8 cellular contexts compared by ENCODE assay signal in genomic region chr3:194685723-194686413, GRCh38. TPM values are rescaled to one million over a fixed set of nuclear protein-coding genes. Genes with fewer than 3 reads are reported as not detected.
A peak's percentile ranks its signal among the peaks of the same experiment; 100 is the strongest.
DNase-seq lines count a peak whose midpoint lies in the region; ATAC-seq and TF ChIP-seq lines count a peak whose summit lies in the region.

Gene FAM43A, plus strand, starts transcription at chr3:194685883. Its CDS starts 944 bp downstream, at chr3:194686827.

- peak; percentile 47 to 55 for ATAC-seq in activated T-cell treated with anti-CD3 and anti-CD28 coated beads, Interleukin-2, amount 50 U/mL, for 4 hours

- H3K9me2 ChIP-seq in PC-9 (ENCODE audit: insufficient read depth) = no peaks in the 10 kb centered on the region

- peaks cover 11% of the 10 kb centered on the region; the same call in 1 of the 2 replicates for H3F3A ChIP-seq in PC-9 (ENCODE audit: insufficient read depth, low read depth)

- H3K27ac ChIP-seq in HUES64 (ENCODE audit: low read depth, low read length) (no peak within 1 kb of the TSS), PC-9 (no peak within 1 kb of the TSS), esophagus (ENCODE audit: low read depth in 2 of 2, low read length in 1 of 2) (peak within 1 kb of the TSS; percentile 74 to 84), mucosa of rectum (ENCODE audit: low read depth in 2 of 2, low read length in 2 of 2) (peak within 1 kb of the TSS; percentile 74 to 77)

- 0 out of 2 replicates have a peak within 1 kb of the TSS, but pooled peaks have one; percentile 54 for H2AFZ ChIP-seq in PC-9

- no peaks in the 10 kb centered on the region for H3K36me3 ChIP-seq in HUES64 (ENCODE audit: insufficient read depth, low read length)
- no peaks in the 10 kb centered on the region for H3K36me3 ChIP-seq in PC-9 (ENCODE audit: low read depth)
- peaks cover 0 to 2% of the 10 kb centered on the region in 2 donors for H3K36me3 ChIP-seq in esophagus (ENCODE audit: control insufficient read depth in 2 of 2, insufficient read depth in 2 of 2, low read length in 1 of 2)
- H3K36me3 ChIP-seq in mucosa of rectum (ENCODE audit: control insufficient read depth in 2 of 2, insufficient read depth in 2 of 2, low read length in 2 of 2) = no peaks in the 10 kb centered on the region

- H3K27me3 Mint-ChIP-seq in activated T-cell treated with anti-CD3 and anti-CD28 coated beads, Interleukin-2, amount 50 U/mL, for 4 hours (ENCODE audit: low read depth) = peaks cover 18% of the 10 kb centered on the region

- POLR2A ChIA-PET in PC-9 (lab: Charles Lee; ENCODE audit: unreplicated experiment) = interaction anchor here (0.5 to 1.4 kb wide), 4 partner anchors 15 to 83 kb away, joined by 3 to 10 read pairs (median 4); no protein-coding TSS in a partner anchor

- intact Hi-C loops in PC-9 (cut with micrococcal nuclease; ENCODE audit: unreplicated experiment) = loop anchor here (1.0 kb wide), 5 partner anchors 29 to 432 kb away; no protein-coding TSS in a partner anchor

- peak within 1 kb of the TSS; percentile 86 for H3K4me2 ChIP-seq in PC-9

- TF ChIP-seq POLR2A in GM19099 (IDR thresholded peaks at IDR 0.05; ENCODE audit: extremely low read depth, insufficient read length, low read depth) = peak; percentile 98

- H3K9ac ChIP-seq in HUES64 (ENCODE audit: low read depth, low read length) (peak within 1 kb of the TSS; percentile 41; the same call in 1 of the 2 replicates), mucosa of rectum (ENCODE audit: low read depth in 1 of 2, low read length in 2 of 2) (peak within 1 kb of the TSS; percentile 52 to 77)

- no TSS peak for BruUV-seq in PC-9 (replicated peaks; lab: Mats Ljungman, UMichigan)

- H3K4me3 ChIP-seq in HUES64 (ENCODE audit: low read length) = peak within 1 kb of the TSS; percentile 73
- peak within 1 kb of the TSS; percentile 68 for H3K4me3 ChIP-seq in PC-9
- peak within 1 kb of the TSS; percentile 72 to 77 for H3K4me3 ChIP-seq in esophagus (ENCODE audit: low read depth in 1 of 2, low read length in 2 of 2)
- H3K4me3 ChIP-seq in mucosa of rectum (ENCODE audit: low read length in 2 of 2) = peak within 1 kb of the TSS; percentile 79 to 85

- TF ChIP-seq CTCF in PC-9 (conservative IDR thresholded peaks at IDR 0.05) = no peak

- no peaks in the 10 kb centered on the region for H3K9me3 Mint-ChIP-seq in activated T-cell treated with anti-CD3 and anti-CD28 coated beads, Interleukin-2, amount 50 U/mL, for 4 hours

- H3K36me3 Mint-ChIP-seq in activated T-cell treated with anti-CD3 and anti-CD28 coated beads, Interleukin-2, amount 50 U/mL, for 4 hours (ENCODE audit: insufficient read depth) = peaks cover 5% of the 10 kb centered on the region

- peaks cover 16% of the 10 kb centered on the region for H3K4me1 ChIP-seq in HUES64 (ENCODE audit: insufficient read depth, low read length)
- peaks cover 19% of the 10 kb centered on the region for H3K4me1 ChIP-seq in PC-9 (replicated peaks; ENCODE audit: insufficient read depth)
- H3K4me1 ChIP-seq in esophagus (ENCODE audit: control insufficient read depth in 2 of 2, insufficient read depth in 2 of 2, low read length in 1 of 2) = peaks cover 2 to 14% of the 10 kb centered on the region in 2 donors
- H3K4me1 ChIP-seq in mucosa of rectum (ENCODE audit: control insufficient read depth in 2 of 2, insufficient read depth in 2 of 2, low read length in 2 of 2) = peaks cover 35 to 38% of the 10 kb centered on the region in 2 donors

- DNase-seq in AG20443 (ENCODE audit: low spot score) (peak; percentile 96), PC-9 (peak; percentile 74 to 97)
- DNase-seq in activated T-cell treated with anti-CD3 and anti-CD28 coated beads, Interleukin-2, amount 50 U/mL, for 4 hours = peak; percentile 67
- DNase-seq in stimulated activated CD8-positive, alpha-beta memory T cell treated with anti-CD3 and anti-CD28 coated beads, Interleukin-4, amount 100 ng/mL, for 4 hours (ENCODE audit: low read depth in 2 of 2, low spot score in 1 of 2) = peak; percentile 49 to 54

- H3K9me3 ChIP-seq in HUES64 (ENCODE audit: insufficient read depth, low read depth, low read length) (no peaks in the 10 kb centered on the region), PC-9 (ENCODE audit: insufficient read depth, low read depth) (no peaks in the 10 kb centered on the region), esophagus (ENCODE audit: control insufficient read depth in 2 of 2, insufficient read depth in 1 of 2, low read depth in 1 of 2, low read length in 1 of 2) (no peaks in the 10 kb centered on the region), mucosa of rectum (ENCODE audit: control insufficient read depth in 2 of 2, low read length in 2 of 2) (no peaks in the 10 kb centered on the region)

- under 1% methylated on average over 69 of the region's 69 CpGs for WGBS in HUES64
- WGBS in esophagus, 2 donors = 1% methylated on average over 69 of the region's 69 CpGs

- peaks cover 4% of the 10 kb centered on the region; the same call in 1 of the 2 replicates for H3K79me2 ChIP-seq in PC-9 (ENCODE audit: low read depth)

- H4K20me1 ChIP-seq in PC-9 (ENCODE audit: insufficient read depth) = no peaks in the 10 kb centered on the region

- H3K27me3 ChIP-seq in HUES64 (ENCODE audit: insufficient read depth, low read length) (peaks cover 36% of the 10 kb centered on the region), PC-9 (ENCODE audit: insufficient read depth, low read depth) (no peaks in the 10 kb centered on the region), esophagus (ENCODE audit: control insufficient read depth in 1 of 2, insufficient read depth in 2 of 2, low read length in 2 of 2) (no peaks in the 10 kb centered on the region), mucosa of rectum (ENCODE audit: control insufficient read depth in 2 of 2, insufficient read depth in 2 of 2, low read length in 2 of 2) (no peaks in the 10 kb centered on the region)

- CTCF ChIA-PET in PC-9 (lab: Charles Lee) = interaction anchor here (0.6 to 2.4 kb wide), 3 partner anchors 185 to 501 kb away, joined by 4 to 12 read pairs (median 8); no protein-coding TSS in a partner anchor

- H3K4me1 Mint-ChIP-seq in activated T-cell treated with anti-CD3 and anti-CD28 coated beads, Interleukin-2, amount 50 U/mL, for 4 hours (ENCODE audit: low read depth) = peaks cover 61% of the 10 kb centered on the region

- peak within 1 kb of the TSS; percentile 95 for H3K4me3 Mint-ChIP-seq in activated T-cell treated with anti-CD3 and anti-CD28 coated beads, Interleukin-2, amount 50 U/mL, for 4 hours

RNA-seq across cellular contexts. Expression of gene FAM43A, which starts in this region (rescaled TPM):
- polyA plus RNA-seq in HUES64 (2013, experiment 1 of 2) = 3.6 TPM
- polyA plus RNA-seq in HUES64 (2013, experiment 2 of 2) = 4.0 TPM
- total RNA-seq in PC-9 (2021) = 8.8 and 12.8 TPM in 2 replicates
- total RNA-seq in activated T-cell treated with anti-CD3 and anti-CD28 coated beads, Interleukin-2, amount 50 U/mL, for 4 hours = 10 to 100 TPM in 2 of 3 donors, 1 to 10 TPM in 1; 9.9 to 27.8 (median 19.8) TPM
- 10 to 100 TPM in 1 of 2 donors, 1 to 10 TPM in 1; 9.0 to 15.5 TPM for polyA plus RNA-seq in esophagus

Comparison
In these comparisons a context has a peak if more than half of its experiments do, and no peak if none do; other contexts are left out.
1. H3K27ac ChIP-seq: peak in esophagus (2 of 2) and mucosa of rectum (2 of 2); none in HUES64 (single experiment) and PC-9 (single experiment).
2. Peak in every context shown above with its lines, with median percentiles within 50 percentile points of each other: DNase-seq and H3K4me3 ChIP-seq.